ENCODE assay signal across 26 cellular contexts in genomic region chr20:54223751-54224150, GRCh38. TPM values are rescaled to one million over a fixed set of nuclear protein-coding genes. Genes with fewer than 3 reads are reported as not detected.
"Had no signal": no experiment of that assay in that cellular context is flagged by ENCODE, and none has a peak within 500 bp of the region (broad histone marks: within the 10 kb centered on the region; RNA-seq: fewer than 3 reads in every experiment).

No MANE protein-coding gene starts in this region.

- H3K27ac ChIP-seq: hepatocyte, lower lobe of right lung, sigmoid colon, stomach, uterus had no signal

- DNase-seq: activated CD4-positive, alpha-beta T cell treated with anti-CD3 and anti-CD28 coated beads, Interleukin-2, amount 10 ng/mL, durations not matched to agents 7 days and 5 days; activated CD8-positive, alpha-beta memory T cell treated with anti-CD3 and anti-CD28 coated beads, Interleukin-2, amount 10 ng/mL, durations not matched to agents 7 days and 5 days; activated CD8-positive, alpha-beta T cell treated with anti-CD3 and anti-CD28 coated beads for 36 hours; activated effector memory CD4-positive, alpha-beta T cell treated with anti-CD3 and anti-CD28 coated beads, Interleukin-2, amount 50 U/mL, for 16 hours; activated naive CD4-positive, alpha-beta T cell treated with anti-CD3 and anti-CD28 coated beads, Interleukin-2, amount 50 U/mL, for 16 hours; activated naive CD8-positive, alpha-beta T cell treated with anti-CD3 and anti-CD28 coated beads, Interleukin-2, amount 50 U/mL, for 24 hours; activated T-cell treated with anti-CD3 and anti-CD28 coated beads for 4 hours; effector CD4-positive, alpha-beta T cell; glutamatergic neuron; lower lobe of right lung; naive thymus-derived CD8-positive, alpha-beta T cell; retina; sigmoid colon; stimulated activated CD4-positive, alpha-beta T cell treated with anti-CD3 and anti-CD28 coated beads, Interleukin-15, amount 100 ng/mL, for 24 hours; stomach; trophoblast cell; uterus had no signal

- H2AFZ ChIP-seq: hepatocyte had no signal

- H3K27me3 Mint-ChIP-seq: activated CD4-positive, alpha-beta T cell treated with anti-CD3 and anti-CD28 coated beads, Interleukin-2, amount 10 ng/mL, durations not matched to agents 7 days and 5 days; activated CD8-positive, alpha-beta memory T cell treated with anti-CD3 and anti-CD28 coated beads, Interleukin-2, amount 10 ng/mL, durations not matched to agents 7 days and 5 days; activated CD8-positive, alpha-beta T cell treated with anti-CD3 and anti-CD28 coated beads for 36 hours; activated naive CD8-positive, alpha-beta T cell treated with anti-CD3 and anti-CD28 coated beads, Interleukin-2, amount 50 U/mL, for 24 hours; stimulated activated memory B cell treated with anti-CD40 and anti-IgM and Interleukin-4, amounts not matched to agents 10 μg/mL and 1 μg/mL and 100 μg/mL, for 72 hours had no signal

- H3K27me3 ChIP-seq: hepatocyte, sigmoid colon, stomach, uterus had no signal

- H3K9me3 ChIP-seq: lower lobe of right lung, sigmoid colon, stomach, uterus had no signal

- H3K36me3 ChIP-seq: stomach, uterus had no signal

- H3K36me3 Mint-ChIP-seq: activated CD8-positive, alpha-beta memory T cell treated with anti-CD3 and anti-CD28 coated beads, Interleukin-2, amount 10 ng/mL, durations not matched to agents 7 days and 5 days had no signal

- ATAC-seq: activated CD8-positive, alpha-beta memory T cell treated with anti-CD3 and anti-CD28 coated beads, Interleukin-2, amount 10 ng/mL, durations not matched to agents 7 days and 5 days; activated CD8-positive, alpha-beta T cell treated with anti-CD3 and anti-CD28 coated beads for 36 hours; activated naive CD8-positive, alpha-beta T cell treated with anti-CD3 and anti-CD28 coated beads, Interleukin-2, amount 50 U/mL, for 24 hours; lower lobe of right lung; naive thymus-derived CD8-positive, alpha-beta T cell; stimulated activated memory B cell treated with anti-CD40 and anti-IgM and Interleukin-4, amounts not matched to agents 10 μg/mL and 1 μg/mL and 100 μg/mL, for 72 hours had no signal

- H3K79me2 ChIP-seq: hepatocyte had no signal

- H3K4me3 ChIP-seq: hepatocyte, lower lobe of right lung, sigmoid colon, smooth muscle cell, stomach, uterus had no signal

- H3K4me1 ChIP-seq: sigmoid colon, uterus had no signal

- H3K27ac Mint-ChIP-seq: activated CD4-positive, alpha-beta T cell treated with anti-CD3 and anti-CD28 coated beads, Interleukin-2, amount 10 ng/mL, durations not matched to agents 7 days and 5 days; activated CD8-positive, alpha-beta memory T cell treated with anti-CD3 and anti-CD28 coated beads, Interleukin-2, amount 10 ng/mL, durations not matched to agents 7 days and 5 days; activated CD8-positive, alpha-beta T cell treated with anti-CD3 and anti-CD28 coated beads for 36 hours; activated naive CD8-positive, alpha-beta T cell treated with anti-CD3 and anti-CD28 coated beads, Interleukin-2, amount 50 U/mL, for 24 hours; stimulated activated memory B cell treated with anti-CD40 and anti-IgM and Interleukin-4, amounts not matched to agents 10 μg/mL and 1 μg/mL and 100 μg/mL, for 72 hours had no signal

- H3K4me2 ChIP-seq: hepatocyte, smooth muscle cell had no signal

- H3K4me3 Mint-ChIP-seq: activated CD4-positive, alpha-beta T cell treated with anti-CD3 and anti-CD28 coated beads, Interleukin-2, amount 10 ng/mL, durations not matched to agents 7 days and 5 days; activated CD8-positive, alpha-beta memory T cell treated with anti-CD3 and anti-CD28 coated beads, Interleukin-2, amount 10 ng/mL, durations not matched to agents 7 days and 5 days; activated CD8-positive, alpha-beta T cell treated with anti-CD3 and anti-CD28 coated beads for 36 hours; activated naive CD8-positive, alpha-beta T cell treated with anti-CD3 and anti-CD28 coated beads, Interleukin-2, amount 50 U/mL, for 24 hours; stimulated activated memory B cell treated with anti-CD40 and anti-IgM and Interleukin-4, amounts not matched to agents 10 μg/mL and 1 μg/mL and 100 μg/mL, for 72 hours had no signal

RNA-seq across cellular contexts. Expression of gene CYP24A1, which starts 50.0 kb away (rescaled TPM):
- total RNA-seq: activated CD4-positive, alpha-beta T cell treated with anti-CD3 and anti-CD28 coated beads, Interleukin-2, amount 10 ng/mL, durations not matched to agents 7 days and 5 days; activated CD8-positive, alpha-beta memory T cell treated with anti-CD3 and anti-CD28 coated beads, Interleukin-2, amount 10 ng/mL, durations not matched to agents 7 days and 5 days; activated CD8-positive, alpha-beta T cell treated with anti-CD3 and anti-CD28 coated beads for 36 hours; cardiac septum; chondrocyte; osteoblast; posterior vena cava; sigmoid colon; stomach; T-helper 2 cell treated with Interferon-gamma antibody and Interleukin-4, amounts not matched to agents 100 ng/mL and 5 ng/mL, for 36 hours; temporal lobe had no signal
